Comparison of ENCODE assay signal across 12 cellular contexts in the genomic region with DNA sequence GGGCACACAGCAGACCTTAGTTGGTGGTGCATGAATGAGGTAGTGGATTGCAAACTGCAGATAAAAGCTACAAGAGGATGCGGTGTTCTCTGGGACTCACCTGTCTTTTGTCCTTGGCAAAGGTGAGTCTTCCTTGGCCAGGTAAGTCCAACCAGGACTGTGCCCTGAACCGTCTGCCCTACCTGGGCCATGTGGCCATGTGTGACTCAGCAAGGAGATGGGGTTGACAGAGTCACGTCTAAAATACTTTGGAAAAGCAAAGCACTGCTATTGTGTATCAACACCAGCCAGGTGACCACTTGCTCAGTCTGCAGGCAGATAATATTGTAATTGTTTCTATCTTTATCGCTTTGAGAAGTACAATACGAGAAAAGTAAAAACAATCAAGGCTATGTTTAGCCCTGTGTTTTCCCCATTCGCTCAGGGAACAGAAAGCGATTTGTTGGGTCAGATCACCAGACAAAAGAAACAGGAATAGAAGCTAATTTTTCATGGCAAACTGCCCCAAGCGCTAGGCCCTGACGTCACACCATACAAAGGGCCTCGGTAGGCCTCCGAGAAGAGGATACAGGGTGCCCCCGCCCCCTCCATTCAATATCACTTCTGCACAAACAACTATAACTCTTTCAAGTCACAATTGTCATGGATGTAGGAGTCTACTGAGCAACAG. TPM values are rescaled to one million over a fixed set of nuclear protein-coding genes. Genes with fewer than 3 reads are reported as not detected.
DNase-seq lines count a peak whose midpoint lies in the region; ATAC-seq, FAIRE-seq and TF ChIP-seq lines count a peak whose summit lies in the region.
"Had no signal": no experiment of that assay in that cellular context is flagged by ENCODE, and none has a peak within 500 bp of the region (broad histone marks: within the 10 kb centered on the region; RNA-seq: fewer than 3 reads in every experiment).

No MANE protein-coding gene starts in this region.

- WGBS in small intestine, 3 donors, result 74 to 82% (median 79%) methylated on average over 12 of the region's 12 CpGs

- H3K4me3 Mint-ChIP-seq in nephron progenitor cell, result no peak overlapping the region
- H3K4me3 Mint-ChIP-seq: activated T-helper 1 cell treated with anti-CD3 and anti-CD28 coated beads, Interleukin-12 subunit alpha, Interleukin-12 subunit beta, Interleukin-2, Interleukin-4 antibody, amounts not matched to agents 30 ng/mL and 10 ng/mL and 1 ng/mL, durations not matched to agents 14 hours and 24 hours and 36 hours had no signal

- H3K27me3 ChIP-seq in DND-41 (ENCODE audit: insufficient read depth, low read length, poor library complexity) (no peaks in the 10 kb centered on the region), small intestine (ENCODE audit: control insufficient read depth in 2 of 2, insufficient read depth in 2 of 2, low read length in 2 of 2) (no peaks in the 10 kb centered on the region)

- H3K27me3 Mint-ChIP-seq in nephron progenitor cell (ENCODE audit: low read depth, poor library complexity), result no peaks in the 10 kb centered on the region

- no peaks in the 10 kb centered on the region for H3K9me3 Mint-ChIP-seq in nephron progenitor cell
- H3K9me3 Mint-ChIP-seq: activated T-helper 1 cell treated with anti-CD3 and anti-CD28 coated beads, Interleukin-12 subunit alpha, Interleukin-12 subunit beta, Interleukin-2, Interleukin-4 antibody, amounts not matched to agents 30 ng/mL and 10 ng/mL and 1 ng/mL, durations not matched to agents 14 hours and 24 hours and 36 hours had no signal

- no peak overlapping the region for H3K9ac ChIP-seq in DND-41 (ENCODE audit: low read depth, low read length)

- no peak overlapping the region for H3K4me3 ChIP-seq in DND-41 (ENCODE audit: low read depth in 1 of 2, low read length in 2 of 2)
- no peak overlapping the region for H3K4me3 ChIP-seq in small intestine (ENCODE audit: low read depth in 1 of 2, low read length in 2 of 2)
- H3K4me3 ChIP-seq: thoracic aorta had no signal

- no peak overlapping the region for H3K4me2 ChIP-seq in DND-41 (ENCODE audit: insufficient read depth, low read length)

- ATAC-seq in DND-41 (ENCODE audit: insufficient read depth, low read depth) (no peak), GM19463 (IDR thresholded peaks at IDR 0.05; ENCODE audit: unreplicated experiment) (no peak), HG03571 (IDR thresholded peaks at IDR 0.05; ENCODE audit: unreplicated experiment) (no peak)

- no peak for TF ChIP-seq CTCF in DND-41 (IDR thresholded peaks at IDR 0.05; ENCODE audit: borderline replicate concordance, extremely low read depth, low read length, poor library complexity, severe bottlenecking)
- TF ChIP-seq CTCF in nephron progenitor cell (IDR thresholded peaks at IDR 0.05), result no peak

- no peak overlapping the region for H3K27ac Mint-ChIP-seq in nephron progenitor cell
- H3K27ac Mint-ChIP-seq: activated T-helper 1 cell treated with anti-CD3 and anti-CD28 coated beads, Interleukin-12 subunit alpha, Interleukin-12 subunit beta, Interleukin-2, Interleukin-4 antibody, amounts not matched to agents 30 ng/mL and 10 ng/mL and 1 ng/mL, durations not matched to agents 14 hours and 24 hours and 36 hours had no signal

- H4K20me1 ChIP-seq in DND-41 (ENCODE audit: insufficient read depth, low read length), result peaks cover 8% of the 10 kb centered on the region; the same call in 1 of the 2 replicates

- H3K27ac ChIP-seq in DND-41 (ENCODE audit: low read length) (peak overlapping the region; percentile 81), small intestine (ENCODE audit: low read depth in 1 of 2, low read length in 1 of 2) (peak overlapping the region; percentile 24 to 38)

- peaks cover 23% of the 10 kb centered on the region for H3K36me3 Mint-ChIP-seq in nephron progenitor cell (ENCODE audit: low read depth)

- H3K36me3 ChIP-seq in DND-41 (ENCODE audit: insufficient read depth, low read length) (peaks cover 81% of the 10 kb centered on the region), small intestine (ENCODE audit: control insufficient read depth in 2 of 2, insufficient read depth in 2 of 2, low read length in 2 of 2) (peaks cover 3% of the 10 kb centered on the region in 2 donors)
- H3K36me3 ChIP-seq: thoracic aorta had no signal

- no peak for FAIRE-seq in small intestine (lab: Jason Lieb, UNC)
- FAIRE-seq: islet of Langerhans had no signal

- H3K9me3 ChIP-seq in DND-41 (ENCODE audit: insufficient read depth, low read length, severe bottlenecking), result no peaks in the 10 kb centered on the region
- H3K9me3 ChIP-seq in small intestine (ENCODE audit: control insufficient read depth, low read depth), result no peaks in the 10 kb centered on the region
- H3K9me3 ChIP-seq: thoracic aorta had no signal

- H3K4me1 Mint-ChIP-seq in nephron progenitor cell, result peaks cover 14% of the 10 kb centered on the region

- DNase-seq in DND-41 (no peak), amygdala (lab: John Stamatoyannopoulos, UW) (peak in 50 of 56 donors; percentile 32 to 95 (median 74)), inferior parietal cortex (ENCODE audit: extremely low spot score) (peak; percentile 91), small intestine (peak; percentile 47), nephron progenitor cell (no peak), T1000 (lab: John Stamatoyannopoulos, UW) (no peak)
- DNase-seq: effector memory CD4-positive, alpha-beta T cell had no signal

- H3K79me2 ChIP-seq in DND-41 (ENCODE audit: insufficient read depth, low read length), result peaks cover 99% of the 10 kb centered on the region

- H2AFZ ChIP-seq in DND-41 (ENCODE audit: low read depth, low read length), result no peak overlapping the region

- H3K4me1 ChIP-seq in DND-41 (ENCODE audit: insufficient read depth, low read length) (peaks cover 96% of the 10 kb centered on the region), small intestine (ENCODE audit: control insufficient read depth in 2 of 2, insufficient read depth in 1 of 2, low read depth in 1 of 2, low read length in 1 of 2) (peaks cover 3 to 6% of the 10 kb centered on the region in 2 donors)

RNA-seq across cellular contexts. Expression of a gene that starts 57.3 kb away (rescaled TPM):
- 10 to 100 TPM; 15.1 to 30.2 (median 18.8) TPM for polyA plus RNA-seq in small intestine

Comparison
In these comparisons a context has a peak if more than half of its experiments do, and no peak if none do; other contexts are left out.
1. DNase-seq: peak in amygdala (50 of 56), inferior parietal cortex (single experiment) and small intestine (single experiment); none in DND-41 (single experiment), nephron progenitor cell (single experiment) and T1000 (single experiment).